Comparison of ENCODE assay signal across 9 cellular contexts in genomic region chr10:92699518-92700272, GRCh38. TPM values are rescaled to one million over a fixed set of nuclear protein-coding genes. Genes with fewer than 3 reads are reported as not detected.
DNase-seq lines count a peak whose midpoint lies in the region; ATAC-seq and TF ChIP-seq lines count a peak whose summit lies in the region.
"Had no signal": no experiment of that assay in that cellular context is flagged by ENCODE, and none has a peak within 500 bp of the region (broad histone marks: within the 10 kb centered on the region; RNA-seq: fewer than 3 reads in every experiment).

No MANE protein-coding gene starts in this region.

- no peaks in the 10 kb centered on the region for H3K9me3 ChIP-seq in cardiac muscle cell (ENCODE audit: low read depth)
- no peaks in the 10 kb centered on the region for H3K9me3 ChIP-seq in breast epithelium
- H3K9me3 ChIP-seq in testis, result no peaks in the 10 kb centered on the region
- H3K9me3 ChIP-seq: body of pancreas had no signal

- WGBS in testis, 2 donors, result 0 to 1% methylated on average over 19 to 32 of the region's 32 CpGs

- DNase-seq in cardiac muscle cell (ENCODE audit: low read depth in 1 of 2, low spot score in 1 of 2) (peak; percentile 39 to 53), Right ventricle myocardium inferior (ENCODE audit: missing footprints) (no peak), breast epithelium (ENCODE audit: low spot score in 2 of 2) (peak in 1 of 2 donors; percentile 24), left lobe of liver (ENCODE audit: low spot score) (peak; percentile 63), testis (peak; percentile 36), NCI-H774 (lab: John Stamatoyannopoulos, UW) (no peak)

- TF ChIP-seq POLR2A in breast epithelium (IDR thresholded peaks at IDR 0.05) (no peak), testis (IDR thresholded peaks at IDR 0.05) (no peak)

- H3K27ac ChIP-seq in cardiac muscle cell (no peak overlapping the region), breast epithelium (peak overlapping the region in 1 of 2 donors; percentile 36), testis (peak overlapping the region in 1 of 2 donors; percentile 51)
- H3K27ac ChIP-seq: body of pancreas had no signal

- ATAC-seq in Right ventricle myocardium inferior (no peak), left lobe of liver (peak; percentile 24), GM18861 (IDR thresholded peaks at IDR 0.05; ENCODE audit: unreplicated experiment) (no peak)
- ATAC-seq: body of pancreas had no signal

- peaks cover 5% of the 10 kb centered on the region for H3K4me1 ChIP-seq in cardiac muscle cell (ENCODE audit: low read depth)
- H3K4me1 ChIP-seq in breast epithelium, result no peaks in the 10 kb centered on the region
- H3K4me1 ChIP-seq in testis, result peaks cover 3% of the 10 kb centered on the region

- H3K4me3 ChIP-seq in cardiac muscle cell (peak overlapping the region; percentile 40), breast epithelium (peak overlapping the region; percentile 30 to 65 (median 46)), testis (peak overlapping the region; percentile 43 to 58)
- H3K4me3 ChIP-seq: body of pancreas had no signal

- H3K36me3 ChIP-seq in cardiac muscle cell (no peaks in the 10 kb centered on the region), breast epithelium (no peaks in the 10 kb centered on the region), testis (ENCODE audit: low read depth, missing control alignments) (no peaks in the 10 kb centered on the region)

- H3K27me3 ChIP-seq in cardiac muscle cell (peaks cover 72% of the 10 kb centered on the region), breast epithelium (peaks cover 0 to 5% of the 10 kb centered on the region in 2 donors), testis (no peaks in the 10 kb centered on the region)
- H3K27me3 ChIP-seq: body of pancreas had no signal

- intact Hi-C loops in Right ventricle myocardium inferior (cut with DNase I), result no loop called here
- intact Hi-C loops in breast epithelium (cut with DNase I; ENCODE audit: low total_unique reads), result no loop called here
- intact Hi-C loops in testis (cut with DNase I; ENCODE audit: low total_unique reads), result no loop called here

- no peak for TF ChIP-seq CTCF in cardiac muscle cell (IDR thresholded peaks at IDR 0.05; ENCODE audit: low read depth, low read length)
- no peak for TF ChIP-seq CTCF in breast epithelium (IDR thresholded peaks at IDR 0.05)
- TF ChIP-seq CTCF in testis (IDR thresholded peaks at IDR 0.05), result no peak

TF ChIP-seq in PFSK-1, 5 proteins besides CTCF, POLR2A, EP300 and RAD21:
- TF ChIP-seq FOXP2 (optimal IDR thresholded peaks at IDR 0.05; ENCODE audit: borderline replicate concordance, extremely low read depth, extremely low read length, insufficient read depth), result peak; percentile 50
- TF ChIP-seq REST (IDR thresholded peaks at IDR 0.05; ENCODE audit: insufficient read depth in 1 of 2, low read depth in 2 of 2, low read length in 2 of 2), result no peak
- TF ChIP-seq POLR2AphosphoS5 (IDR thresholded peaks at IDR 0.05; ENCODE audit: low read depth, low read length), result 0 out of 2 replicates have a peak, but pooled peaks have one; percentile 28
- TF ChIP-seq TAF1 (IDR thresholded peaks at IDR 0.05; ENCODE audit: borderline replicate concordance, insufficient read depth, low read length), result no peak

RNA-seq across cellular contexts. Expression of gene HHEX, which starts 9.9 kb away (rescaled TPM):
- 0.32 and 0.89 TPM in 2 replicates for total RNA-seq in cardiac muscle cell
- 0.43 and 0.61 TPM in 2 replicates for polyA plus RNA-seq in cardiac muscle cell
- total RNA-seq in Right ventricle myocardium inferior, result 2.6 TPM
- 0.31 TPM for polyA plus RNA-seq in PFSK-1 (2012; ENCODE audit: insufficient read length, low read depth)
- total RNA-seq in breast epithelium, result 10 to 100 TPM in 1 of 3 donors, 1 to 10 TPM in 2; 4.4 to 10.6 (median 5.6) TPM
- total RNA-seq in left lobe of liver, result 47.4 TPM
- total RNA-seq in testis, result 1 to 10 TPM; 2.6 to 4.0 TPM
- 5.6 TPM for polyA plus RNA-seq in testis (ENCODE audit: insufficient read depth, low read depth, low replicate concordance)

Comparison
In these comparisons a context has a peak if more than half of its experiments do, and no peak if none do; other contexts are left out.
1. DNase-seq: peak in cardiac muscle cell (2 of 2), left lobe of liver (single experiment) and testis (single experiment); none in Right ventricle myocardium inferior (single experiment) and NCI-H774 (single experiment).
2. Peak in every context shown above with its lines, with median percentiles within 50 percentile points of each other: H3K4me3 ChIP-seq.